Comparison of ENCODE assay signal across 1 cellular context in genomic region chr13:42597505-42597904, GRCh38.
TF ChIP-seq lines count a peak whose summit lies in the region.

No MANE protein-coding gene starts in this region.

TF ChIP-seq in GM12878, 131 proteins besides CTCF, POLR2A, EP300 and RAD21:
- no peak for TF ChIP-seq REST (IDR thresholded peaks at IDR 0.05; ENCODE audit: low read depth, low read length)
- no peak for TF ChIP-seq ZBTB40 (IDR thresholded peaks at IDR 0.05; ENCODE audit: borderline replicate concordance)
- TF ChIP-seq STAT3 (IDR thresholded peaks at IDR 0.05; ENCODE audit: low read depth, low read length): no peak
- no peak for TF ChIP-seq YY1 (IDR thresholded peaks at IDR 0.05; ENCODE audit: low read depth, low read length)
- no peak for TF ChIP-seq MEF2A (IDR thresholded peaks at IDR 0.05; ENCODE audit: insufficient read depth, low read depth, low read length)
- TF ChIP-seq SIX5 (IDR thresholded peaks at IDR 0.05; ENCODE audit: low read depth, low read length, severe bottlenecking): no peak
- no peak for TF ChIP-seq PAX8 (IDR thresholded peaks at IDR 0.05)
- TF ChIP-seq MEF2B (IDR thresholded peaks at IDR 0.05; ENCODE audit: partially characterized antibody, poor library complexity, severe bottlenecking): no peak
- no peak for TF ChIP-seq RB1 (IDR thresholded peaks at IDR 0.05; ENCODE audit: borderline replicate concordance)
- TF ChIP-seq E2F4 (IDR thresholded peaks at IDR 0.05; ENCODE audit: low read depth, low read length): no peak
- no peak for TF ChIP-seq EED (IDR thresholded peaks at IDR 0.05; ENCODE audit: low read depth)
- TF ChIP-seq RCOR1 (conservative IDR thresholded peaks at IDR 0.05; ENCODE audit: low read depth, low read length): no peak
- TF ChIP-seq RELB (IDR thresholded peaks at IDR 0.05; ENCODE audit: low read depth): no peak
TF ChIP-seq in GM12878: peak in this region for 0.
